Comparison of ENCODE assay signal across 1 cellular context in the genomic region with DNA sequence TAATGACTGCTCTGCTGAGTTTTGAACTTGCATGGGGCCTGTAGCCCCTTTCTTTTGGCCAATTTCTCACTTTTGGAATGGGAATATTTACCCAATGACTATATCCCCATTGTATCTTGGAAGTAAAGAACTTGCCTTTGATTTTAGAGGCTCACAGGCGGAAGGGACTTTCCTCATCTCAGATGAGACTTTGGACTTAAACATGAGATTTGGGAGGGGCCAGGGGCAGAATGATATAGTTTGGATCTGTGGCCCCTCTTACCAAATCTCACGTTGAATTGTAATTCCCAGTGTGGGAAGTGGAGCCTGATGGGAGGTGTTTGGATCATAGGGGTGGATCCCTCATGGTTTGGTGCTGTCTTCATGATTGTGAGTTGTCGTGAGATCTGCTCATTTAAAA.
TF ChIP-seq lines count a peak whose summit lies in the region.

No MANE protein-coding gene starts in this region.

TF ChIP-seq in GM23338, 12 proteins besides CTCF, POLR2A, EP300 and RAD21 (continued from another document):
- TF ChIP-seq, protein P1, sequence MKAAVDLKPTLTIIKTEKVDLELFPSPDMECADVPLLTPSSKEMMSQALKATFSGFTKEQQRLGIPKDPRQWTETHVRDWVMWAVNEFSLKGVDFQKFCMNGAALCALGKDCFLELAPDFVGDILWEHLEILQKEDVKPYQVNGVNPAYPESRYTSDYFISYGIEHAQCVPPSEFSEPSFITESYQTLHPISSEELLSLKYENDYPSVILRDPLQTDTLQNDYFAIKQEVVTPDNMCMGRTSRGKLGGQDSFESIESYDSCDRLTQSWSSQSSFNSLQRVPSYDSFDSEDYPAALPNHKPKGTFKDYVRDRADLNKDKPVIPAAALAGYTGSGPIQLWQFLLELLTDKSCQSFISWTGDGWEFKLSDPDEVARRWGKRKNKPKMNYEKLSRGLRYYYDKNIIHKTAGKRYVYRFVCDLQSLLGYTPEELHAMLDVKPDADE (IDR thresholded peaks at IDR 0.05), result no peak
- TF ChIP-seq EZH2phosphoT487 (IDR thresholded peaks at IDR 0.05; ENCODE audit: unreplicated experiment), result no peak
- no peak for TF ChIP-seq STAT1 (IDR thresholded peaks at IDR 0.05; ENCODE audit: unreplicated experiment)
TF ChIP-seq in GM23338: peak in this region for 0.
